2 cellular contexts compared by ENCODE assay signal in genomic region chr11:68641880-68642279, GRCh38.
TF ChIP-seq lines count a peak whose summit lies in the region.

No MANE protein-coding gene starts in this region.

TF ChIP-seq in SK-N-SH, 30 proteins besides CTCF, POLR2A, EP300 and RAD21 (continued from another document):
- TF ChIP-seq, protein P1, sequence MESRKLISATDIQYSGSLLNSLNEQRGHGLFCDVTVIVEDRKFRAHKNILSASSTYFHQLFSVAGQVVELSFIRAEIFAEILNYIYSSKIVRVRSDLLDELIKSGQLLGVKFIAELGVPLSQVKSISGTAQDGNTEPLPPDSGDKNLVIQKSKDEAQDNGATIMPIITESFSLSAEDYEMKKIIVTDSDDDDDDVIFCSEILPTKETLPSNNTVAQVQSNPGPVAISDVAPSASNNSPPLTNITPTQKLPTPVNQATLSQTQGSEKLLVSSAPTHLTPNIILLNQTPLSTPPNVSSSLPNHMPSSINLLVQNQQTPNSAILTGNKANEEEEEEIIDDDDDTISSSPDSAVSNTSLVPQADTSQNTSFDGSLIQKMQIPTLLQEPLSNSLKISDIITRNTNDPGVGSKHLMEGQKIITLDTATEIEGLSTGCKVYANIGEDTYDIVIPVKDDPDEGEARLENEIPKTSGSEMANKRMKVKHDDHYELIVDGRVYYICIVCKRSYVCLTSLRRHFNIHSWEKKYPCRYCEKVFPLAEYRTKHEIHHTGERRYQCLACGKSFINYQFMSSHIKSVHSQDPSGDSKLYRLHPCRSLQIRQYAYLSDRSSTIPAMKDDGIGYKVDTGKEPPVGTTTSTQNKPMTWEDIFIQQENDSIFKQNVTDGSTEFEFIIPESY (IDR thresholded peaks at IDR 0.05; ENCODE audit: borderline replicate concordance, low read depth) = no peak
- TF ChIP-seq YY1 (IDR thresholded peaks at IDR 0.05; ENCODE audit: low read depth) = no peak

TF ChIP-seq in SK-N-SH treated with all-trans-retinoic acid at 6 μM for 48 hours, 23 proteins besides CTCF, POLR2A, EP300 and RAD21 (continued from another document):
- TF ChIP-seq, protein P2, sequence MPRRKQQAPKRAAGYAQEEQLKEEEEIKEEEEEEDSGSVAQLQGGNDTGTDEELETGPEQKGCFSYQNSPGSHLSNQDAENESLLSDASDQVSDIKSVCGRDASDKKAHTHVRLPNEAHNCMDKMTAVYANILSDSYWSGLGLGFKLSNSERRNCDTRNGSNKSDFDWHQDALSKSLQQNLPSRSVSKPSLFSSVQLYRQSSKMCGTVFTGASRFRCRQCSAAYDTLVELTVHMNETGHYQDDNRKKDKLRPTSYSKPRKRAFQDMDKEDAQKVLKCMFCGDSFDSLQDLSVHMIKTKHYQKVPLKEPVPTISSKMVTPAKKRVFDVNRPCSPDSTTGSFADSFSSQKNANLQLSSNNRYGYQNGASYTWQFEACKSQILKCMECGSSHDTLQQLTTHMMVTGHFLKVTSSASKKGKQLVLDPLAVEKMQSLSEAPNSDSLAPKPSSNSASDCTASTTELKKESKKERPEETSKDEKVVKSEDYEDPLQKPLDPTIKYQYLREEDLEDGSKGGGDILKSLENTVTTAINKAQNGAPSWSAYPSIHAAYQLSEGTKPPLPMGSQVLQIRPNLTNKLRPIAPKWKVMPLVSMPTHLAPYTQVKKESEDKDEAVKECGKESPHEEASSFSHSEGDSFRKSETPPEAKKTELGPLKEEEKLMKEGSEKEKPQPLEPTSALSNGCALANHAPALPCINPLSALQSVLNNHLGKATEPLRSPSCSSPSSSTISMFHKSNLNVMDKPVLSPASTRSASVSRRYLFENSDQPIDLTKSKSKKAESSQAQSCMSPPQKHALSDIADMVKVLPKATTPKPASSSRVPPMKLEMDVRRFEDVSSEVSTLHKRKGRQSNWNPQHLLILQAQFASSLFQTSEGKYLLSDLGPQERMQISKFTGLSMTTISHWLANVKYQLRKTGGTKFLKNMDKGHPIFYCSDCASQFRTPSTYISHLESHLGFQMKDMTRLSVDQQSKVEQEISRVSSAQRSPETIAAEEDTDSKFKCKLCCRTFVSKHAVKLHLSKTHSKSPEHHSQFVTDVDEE (CRISPR knock-in tag; IDR thresholded peaks at IDR 0.05) = no peak
- no peak for TF ChIP-seq ZNF565 (CRISPR knock-in tag; conservative IDR thresholded peaks at IDR 0.05; ENCODE audit: low read depth)
- no peak for TF ChIP-seq ZNF70 (CRISPR knock-in tag; IDR thresholded peaks at IDR 0.05)
- TF ChIP-seq GLIS3 (CRISPR knock-in tag; IDR thresholded peaks at IDR 0.05) = no peak
- TF ChIP-seq PPARA (CRISPR knock-in tag; IDR thresholded peaks at IDR 0.05; ENCODE audit: borderline replicate concordance) = no peak
- TF ChIP-seq, protein P3, sequence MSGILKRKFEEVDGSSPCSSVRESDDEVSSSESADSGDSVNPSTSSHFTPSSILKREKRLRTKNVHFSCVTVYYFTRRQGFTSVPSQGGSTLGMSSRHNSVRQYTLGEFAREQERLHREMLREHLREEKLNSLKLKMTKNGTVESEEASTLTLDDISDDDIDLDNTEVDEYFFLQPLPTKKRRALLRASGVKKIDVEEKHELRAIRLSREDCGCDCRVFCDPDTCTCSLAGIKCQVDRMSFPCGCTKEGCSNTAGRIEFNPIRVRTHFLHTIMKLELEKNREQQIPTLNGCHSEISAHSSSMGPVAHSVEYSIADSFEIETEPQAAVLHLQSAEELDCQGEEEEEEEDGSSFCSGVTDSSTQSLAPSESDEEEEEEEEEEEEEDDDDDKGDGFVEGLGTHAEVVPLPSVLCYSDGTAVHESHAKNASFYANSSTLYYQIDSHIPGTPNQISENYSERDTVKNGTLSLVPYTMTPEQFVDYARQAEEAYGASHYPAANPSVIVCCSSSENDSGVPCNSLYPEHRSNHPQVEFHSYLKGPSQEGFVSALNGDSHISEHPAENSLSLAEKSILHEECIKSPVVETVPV (CRISPR knock-in tag; IDR thresholded peaks at IDR 0.05) = no peak
- no peak for TF ChIP-seq OSR1 (CRISPR knock-in tag; IDR thresholded peaks at IDR 0.05)
- TF ChIP-seq TOX (CRISPR knock-in tag; IDR thresholded peaks at IDR 0.05; ENCODE audit: borderline replicate concordance) = no peak
- no peak for TF ChIP-seq BACH2 (CRISPR knock-in tag; IDR thresholded peaks at IDR 0.05; ENCODE audit: borderline replicate concordance)
- TF ChIP-seq TCF4 (CRISPR knock-in tag; IDR thresholded peaks at IDR 0.05; ENCODE audit: borderline replicate concordance) = no peak
- TF ChIP-seq ZNF8 (CRISPR knock-in tag; IDR thresholded peaks at IDR 0.05) = no peak
- TF ChIP-seq CSDC2 (CRISPR knock-in tag; IDR thresholded peaks at IDR 0.05) = no peak
- no peak for TF ChIP-seq SNAI2 (CRISPR knock-in tag; IDR thresholded peaks at IDR 0.05)
- TF ChIP-seq, protein P4, sequence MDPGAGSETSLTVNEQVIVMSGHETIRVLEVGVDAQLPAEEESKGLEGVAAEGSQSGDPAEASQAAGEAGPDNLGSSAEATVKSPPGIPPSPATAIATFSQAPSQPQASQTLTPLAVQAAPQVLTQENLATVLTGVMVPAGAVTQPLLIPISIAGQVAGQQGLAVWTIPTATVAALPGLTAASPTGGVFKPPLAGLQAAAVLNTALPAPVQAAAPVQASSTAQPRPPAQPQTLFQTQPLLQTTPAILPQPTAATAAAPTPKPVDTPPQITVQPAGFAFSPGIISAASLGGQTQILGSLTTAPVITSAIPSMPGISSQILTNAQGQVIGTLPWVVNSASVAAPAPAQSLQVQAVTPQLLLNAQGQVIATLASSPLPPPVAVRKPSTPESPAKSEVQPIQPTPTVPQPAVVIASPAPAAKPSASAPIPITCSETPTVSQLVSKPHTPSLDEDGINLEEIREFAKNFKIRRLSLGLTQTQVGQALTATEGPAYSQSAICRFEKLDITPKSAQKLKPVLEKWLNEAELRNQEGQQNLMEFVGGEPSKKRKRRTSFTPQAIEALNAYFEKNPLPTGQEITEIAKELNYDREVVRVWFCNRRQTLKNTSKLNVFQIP (CRISPR knock-in tag; IDR thresholded peaks at IDR 0.05; ENCODE audit: borderline replicate concordance, low read depth) = no peak
- no peak for TF ChIP-seq CREB5 (CRISPR knock-in tag; IDR thresholded peaks at IDR 0.05; ENCODE audit: low read depth)
